Comparison of ENCODE assay signal across 17 cellular contexts in the genomic region with DNA sequence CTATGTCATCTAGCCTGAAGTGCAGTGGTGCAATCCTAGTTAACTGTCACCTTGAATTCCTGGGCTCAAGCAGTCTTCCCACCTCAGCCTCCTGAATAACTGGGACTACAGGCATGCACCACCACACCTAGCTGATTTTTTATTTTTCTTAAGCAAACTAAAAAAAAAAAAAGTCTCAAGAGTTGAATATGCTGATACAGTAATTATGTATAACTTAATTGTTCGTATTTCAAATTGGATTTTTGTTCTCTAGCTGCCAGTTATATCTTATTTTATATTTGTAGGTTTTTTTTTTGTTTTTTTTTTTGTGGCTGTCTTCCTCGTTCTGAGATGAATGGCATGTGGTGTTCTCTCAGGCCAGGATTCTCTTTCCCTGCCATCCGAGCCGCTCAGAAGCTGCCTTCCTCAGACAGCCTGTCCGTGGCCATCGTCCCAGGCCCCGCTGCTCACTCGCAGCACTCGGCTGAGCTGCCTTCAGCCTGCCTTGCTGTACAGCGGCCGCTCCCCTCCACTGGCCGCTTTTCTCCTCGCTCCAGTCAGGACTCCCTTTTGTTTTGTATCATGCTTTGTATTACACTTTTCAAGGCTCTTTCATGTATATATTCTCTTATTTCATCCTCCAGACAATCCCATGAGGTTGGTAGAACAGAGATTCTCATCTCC. TPM values are rescaled to one million over a fixed set of nuclear protein-coding genes. Genes with fewer than 3 reads are reported as not detected.
DNase-seq lines count a peak whose midpoint lies in the region; ATAC-seq and TF ChIP-seq lines count a peak whose summit lies in the region.
"Had no signal": no experiment of that assay in that cellular context is flagged by ENCODE, and none has a peak within 500 bp of the region (broad histone marks: within the 10 kb centered on the region; RNA-seq: fewer than 3 reads in every experiment).

No MANE protein-coding gene starts in this region.

- peak overlapping the region; percentile 64 for H3K27ac Mint-ChIP-seq in CD8-positive, alpha-beta T cell
- H3K27ac Mint-ChIP-seq in endodermal cell = no peak overlapping the region
- H3K27ac Mint-ChIP-seq: stimulated activated naive CD8-positive, alpha-beta T cell treated with anti-CD3 and anti-CD28 coated beads, Interleukin-15, amount 100 ng/mL, for 72 hours had no signal

- intact Hi-C loops in CD8-positive, alpha-beta T cell (cut with DNase I, micrococcal nuclease) = no loop called here

- H3K27me3 Mint-ChIP-seq in CD8-positive, alpha-beta T cell (ENCODE audit: low read depth) = no peaks in the 10 kb centered on the region
- no peaks in the 10 kb centered on the region for H3K27me3 Mint-ChIP-seq in endodermal cell (ENCODE audit: insufficient read depth)
- H3K27me3 Mint-ChIP-seq: stimulated activated naive CD8-positive, alpha-beta T cell treated with anti-CD3 and anti-CD28 coated beads, Interleukin-15, amount 100 ng/mL, for 72 hours had no signal

- no peak overlapping the region for H3K4me3 Mint-ChIP-seq in CD8-positive, alpha-beta T cell
- no peak overlapping the region for H3K4me3 Mint-ChIP-seq in endodermal cell
- H3K4me3 Mint-ChIP-seq: stimulated activated naive CD8-positive, alpha-beta T cell treated with anti-CD3 and anti-CD28 coated beads, Interleukin-15, amount 100 ng/mL, for 72 hours had no signal

- TF ChIP-seq CTCF in CD8-positive, alpha-beta T cell (IDR thresholded peaks at IDR 0.05) = no peak
- no peak for TF ChIP-seq CTCF in endodermal cell (conservative IDR thresholded peaks at IDR 0.05)

- no peaks in the 10 kb centered on the region for H3K9me3 Mint-ChIP-seq in CD8-positive, alpha-beta T cell
- no peaks in the 10 kb centered on the region for H3K9me3 Mint-ChIP-seq in endodermal cell
- H3K9me3 Mint-ChIP-seq: stimulated activated naive CD8-positive, alpha-beta T cell treated with anti-CD3 and anti-CD28 coated beads, Interleukin-15, amount 100 ng/mL, for 72 hours had no signal

- H3K36me3 Mint-ChIP-seq in CD8-positive, alpha-beta T cell = peaks cover 41% of the 10 kb centered on the region
- H3K36me3 Mint-ChIP-seq in endodermal cell (ENCODE audit: low read depth) = peaks cover 21% of the 10 kb centered on the region

- 66 to 82% methylated on average over 3 to 12 of the region's 13 CpGs for WGBS in endodermal cell (ENCODE audit: insufficient coverage in 1 of 2, insufficient read length in 1 of 2), 2 experiments

- no peak for DNase-seq in CD8-positive, alpha-beta T cell
- DNase-seq in NCI-H526 treated with DMSO at 0.1 percent for 48 hours (lab: John Stamatoyannopoulos, UW) (peak; percentile 71), endodermal cell (peak; percentile 54), putamen (ENCODE audit: low spot score) (peak; percentile 58), NCI-H1417 treated with DMSO at 0.1 percent for 48 hours (lab: John Stamatoyannopoulos, UW) (no peak), GM19238 (ENCODE audit: insufficient read length, low spot score) (no peak), cortex of kidney (lab: John Stamatoyannopoulos, UW) (no peak)
- no peak for DNase-seq in effector CD8-positive, alpha-beta T cell (lab: John Stamatoyannopoulos, UW)
- DNase-seq: activated CD4-positive, alpha-beta T cell treated with anti-CD3 and anti-CD28 coated beads, Interleukin-2, amount 50 U/mL, for 48 hours; Caco-2; foreskin keratinocyte; left ventricle myocardium superior; NCI-H1930; Right ventricle myocardium superior; stimulated activated naive CD8-positive, alpha-beta T cell treated with anti-CD3 and anti-CD28 coated beads, Interleukin-15, amount 100 ng/mL, for 72 hours had no signal

- H3K36me3 ChIP-seq in CD8-positive, alpha-beta T cell (ENCODE audit: insufficient read depth, low read length) = no peaks in the 10 kb centered on the region
- H3K36me3 ChIP-seq in endodermal cell (ENCODE audit: control insufficient read depth, insufficient read depth, low read length) = peaks cover 30% of the 10 kb centered on the region
- H3K36me3 ChIP-seq: prostate gland had no signal

- H3K4me1 Mint-ChIP-seq in CD8-positive, alpha-beta T cell (ENCODE audit: low read depth) = peaks cover 48% of the 10 kb centered on the region
- H3K4me1 Mint-ChIP-seq in endodermal cell = peaks cover 26% of the 10 kb centered on the region

- peaks cover 11% of the 10 kb centered on the region for H3K4me1 ChIP-seq in CD8-positive, alpha-beta T cell (ENCODE audit: insufficient read depth, low read length)
- H3K4me1 ChIP-seq in endodermal cell (ENCODE audit: control insufficient read depth, insufficient read depth, low read length) = peaks cover 4% of the 10 kb centered on the region
- H3K4me1 ChIP-seq: prostate gland had no signal

- no peak overlapping the region for H3K9ac ChIP-seq in endodermal cell (ENCODE audit: extremely low read depth, low read length, poor library complexity, severe bottlenecking)

- POLR2A ChIA-PET in CD8-positive, alpha-beta T cell (lab: Charles Lee) = no interaction called here

- H3K27ac ChIP-seq in CD8-positive, alpha-beta T cell (ENCODE audit: low read depth, low read length) = no peak overlapping the region
- H3K27ac ChIP-seq in endodermal cell (ENCODE audit: low read depth, low read length) = peak overlapping the region; percentile 9
- H3K27ac ChIP-seq: foreskin keratinocyte, prostate gland, VCaP had no signal

- no peaks in the 10 kb centered on the region for H3K27me3 ChIP-seq in CD8-positive, alpha-beta T cell (ENCODE audit: insufficient read depth, low read length)
- H3K27me3 ChIP-seq in endodermal cell (ENCODE audit: control insufficient read depth, insufficient read depth, low read length, poor library complexity, severe bottlenecking) = no peaks in the 10 kb centered on the region
- H3K27me3 ChIP-seq: foreskin keratinocyte had no signal

- no peak for ATAC-seq in CD8-positive, alpha-beta T cell
- ATAC-seq: foreskin keratinocyte; left ventricle myocardium superior; stimulated activated naive CD8-positive, alpha-beta T cell treated with anti-CD3 and anti-CD28 coated beads, Interleukin-15, amount 100 ng/mL, for 72 hours had no signal

- no peaks in the 10 kb centered on the region for H3K9me3 ChIP-seq in CD8-positive, alpha-beta T cell (ENCODE audit: low read length)
- H3K9me3 ChIP-seq in endodermal cell (ENCODE audit: control insufficient read depth, low read length) = no peaks in the 10 kb centered on the region
- H3K9me3 ChIP-seq: Caco-2, prostate gland had no signal

- CTCF ChIA-PET in CD8-positive, alpha-beta T cell (lab: Charles Lee) = no interaction called here

- no peak overlapping the region for H3K4me3 ChIP-seq in CD8-positive, alpha-beta T cell (ENCODE audit: low read depth, low read length)
- H3K4me3 ChIP-seq in endodermal cell (ENCODE audit: low read length) = no peak overlapping the region
- H3K4me3 ChIP-seq: prostate gland had no signal

RNA-seq across cellular contexts. Expression of gene WDR20, which starts 53.3 kb away (rescaled TPM):
- 10 to 100 TPM; 40.8 to 46.3 TPM for total RNA-seq in CD8-positive, alpha-beta T cell
- total RNA-seq in endodermal cell = 10 to 100 TPM; 33.8 to 37.6 TPM
- 18.5 TPM for polyA plus RNA-seq in endodermal cell (2013, experiment 1 of 2)
- 15.9 TPM for polyA plus RNA-seq in endodermal cell (2013, experiment 2 of 2)

Comparison
In these comparisons a context has a peak if more than half of its experiments do, and no peak if none do; other contexts are left out.
1. DNase-seq: peak in NCI-H526 treated with DMSO at 0.1 percent for 48 hours (single experiment), endodermal cell (single experiment) and putamen (single experiment); none in CD8-positive, alpha-beta T cell (0 of 7), effector CD8-positive, alpha-beta T cell (single experiment), NCI-H1417 treated with DMSO at 0.1 percent for 48 hours (single experiment), GM19238 (single experiment) and cortex of kidney (single experiment).